In the genomic region with DNA sequence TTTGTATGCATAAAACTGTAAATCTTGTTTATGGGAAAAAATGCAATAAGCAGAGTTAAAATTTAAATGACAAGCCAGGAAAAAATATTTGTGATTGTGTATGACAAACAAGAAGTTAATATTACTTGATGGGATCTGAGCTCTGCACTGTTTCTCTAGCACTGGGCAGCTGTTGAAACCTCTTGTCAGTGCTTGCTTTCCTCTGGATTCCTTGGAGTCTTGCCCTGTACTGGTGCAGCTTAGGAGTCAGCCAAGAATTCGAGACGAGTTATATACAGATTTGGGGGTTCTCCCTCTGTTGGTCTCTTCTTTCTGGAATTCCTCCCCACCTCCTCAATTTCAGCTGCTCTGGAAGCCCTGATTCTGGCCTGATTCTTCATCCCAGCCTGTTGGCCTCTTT, we compare ENCODE assay signal across 1 cellular context.
TF ChIP-seq lines count a peak whose summit lies in the region.

No MANE protein-coding gene starts in this region.

TF ChIP-seq in SK-N-SH treated with all-trans-retinoic acid at 6 μM for 48 hours, 23 proteins besides CTCF, POLR2A, EP300 and RAD21:
- TF ChIP-seq, protein P1, sequence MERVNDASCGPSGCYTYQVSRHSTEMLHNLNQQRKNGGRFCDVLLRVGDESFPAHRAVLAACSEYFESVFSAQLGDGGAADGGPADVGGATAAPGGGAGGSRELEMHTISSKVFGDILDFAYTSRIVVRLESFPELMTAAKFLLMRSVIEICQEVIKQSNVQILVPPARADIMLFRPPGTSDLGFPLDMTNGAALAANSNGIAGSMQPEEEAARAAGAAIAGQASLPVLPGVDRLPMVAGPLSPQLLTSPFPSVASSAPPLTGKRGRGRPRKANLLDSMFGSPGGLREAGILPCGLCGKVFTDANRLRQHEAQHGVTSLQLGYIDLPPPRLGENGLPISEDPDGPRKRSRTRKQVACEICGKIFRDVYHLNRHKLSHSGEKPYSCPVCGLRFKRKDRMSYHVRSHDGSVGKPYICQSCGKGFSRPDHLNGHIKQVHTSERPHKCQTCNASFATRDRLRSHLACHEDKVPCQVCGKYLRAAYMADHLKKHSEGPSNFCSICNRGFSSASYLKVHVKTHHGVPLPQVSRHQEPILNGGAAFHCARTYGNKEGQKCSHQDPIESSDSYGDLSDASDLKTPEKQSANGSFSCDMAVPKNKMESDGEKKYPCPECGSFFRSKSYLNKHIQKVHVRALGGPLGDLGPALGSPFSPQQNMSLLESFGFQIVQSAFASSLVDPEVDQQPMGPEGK (CRISPR knock-in tag; IDR thresholded peaks at IDR 0.05; ENCODE audit: borderline replicate concordance): no peak
- TF ChIP-seq TOX (CRISPR knock-in tag; IDR thresholded peaks at IDR 0.05; ENCODE audit: borderline replicate concordance) (no peak), ZFP3 (CRISPR knock-in tag; IDR thresholded peaks at IDR 0.05) (no peak), ZC3H10 (CRISPR knock-in tag; IDR thresholded peaks at IDR 0.05) (no peak), ISL1 (CRISPR knock-in tag; IDR thresholded peaks at IDR 0.05) (no peak), OSR1 (CRISPR knock-in tag; IDR thresholded peaks at IDR 0.05) (no peak), ZFP30 (CRISPR knock-in tag; IDR thresholded peaks at IDR 0.05) (no peak), CSDC2 (CRISPR knock-in tag; IDR thresholded peaks at IDR 0.05) (no peak), PPARA (CRISPR knock-in tag; IDR thresholded peaks at IDR 0.05; ENCODE audit: borderline replicate concordance) (no peak), ARNTL (CRISPR knock-in tag; IDR thresholded peaks at IDR 0.05; ENCODE audit: borderline replicate concordance, low read depth) (no peak), ESRRG (CRISPR knock-in tag; IDR thresholded peaks at IDR 0.05) (no peak), BACH2 (CRISPR knock-in tag; IDR thresholded peaks at IDR 0.05; ENCODE audit: borderline replicate concordance) (no peak), ZNF8 (CRISPR knock-in tag; IDR thresholded peaks at IDR 0.05) (no peak)
- TF ChIP-seq, protein P2, sequence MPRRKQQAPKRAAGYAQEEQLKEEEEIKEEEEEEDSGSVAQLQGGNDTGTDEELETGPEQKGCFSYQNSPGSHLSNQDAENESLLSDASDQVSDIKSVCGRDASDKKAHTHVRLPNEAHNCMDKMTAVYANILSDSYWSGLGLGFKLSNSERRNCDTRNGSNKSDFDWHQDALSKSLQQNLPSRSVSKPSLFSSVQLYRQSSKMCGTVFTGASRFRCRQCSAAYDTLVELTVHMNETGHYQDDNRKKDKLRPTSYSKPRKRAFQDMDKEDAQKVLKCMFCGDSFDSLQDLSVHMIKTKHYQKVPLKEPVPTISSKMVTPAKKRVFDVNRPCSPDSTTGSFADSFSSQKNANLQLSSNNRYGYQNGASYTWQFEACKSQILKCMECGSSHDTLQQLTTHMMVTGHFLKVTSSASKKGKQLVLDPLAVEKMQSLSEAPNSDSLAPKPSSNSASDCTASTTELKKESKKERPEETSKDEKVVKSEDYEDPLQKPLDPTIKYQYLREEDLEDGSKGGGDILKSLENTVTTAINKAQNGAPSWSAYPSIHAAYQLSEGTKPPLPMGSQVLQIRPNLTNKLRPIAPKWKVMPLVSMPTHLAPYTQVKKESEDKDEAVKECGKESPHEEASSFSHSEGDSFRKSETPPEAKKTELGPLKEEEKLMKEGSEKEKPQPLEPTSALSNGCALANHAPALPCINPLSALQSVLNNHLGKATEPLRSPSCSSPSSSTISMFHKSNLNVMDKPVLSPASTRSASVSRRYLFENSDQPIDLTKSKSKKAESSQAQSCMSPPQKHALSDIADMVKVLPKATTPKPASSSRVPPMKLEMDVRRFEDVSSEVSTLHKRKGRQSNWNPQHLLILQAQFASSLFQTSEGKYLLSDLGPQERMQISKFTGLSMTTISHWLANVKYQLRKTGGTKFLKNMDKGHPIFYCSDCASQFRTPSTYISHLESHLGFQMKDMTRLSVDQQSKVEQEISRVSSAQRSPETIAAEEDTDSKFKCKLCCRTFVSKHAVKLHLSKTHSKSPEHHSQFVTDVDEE (CRISPR knock-in tag; IDR thresholded peaks at IDR 0.05): no peak
- TF ChIP-seq, protein P3, sequence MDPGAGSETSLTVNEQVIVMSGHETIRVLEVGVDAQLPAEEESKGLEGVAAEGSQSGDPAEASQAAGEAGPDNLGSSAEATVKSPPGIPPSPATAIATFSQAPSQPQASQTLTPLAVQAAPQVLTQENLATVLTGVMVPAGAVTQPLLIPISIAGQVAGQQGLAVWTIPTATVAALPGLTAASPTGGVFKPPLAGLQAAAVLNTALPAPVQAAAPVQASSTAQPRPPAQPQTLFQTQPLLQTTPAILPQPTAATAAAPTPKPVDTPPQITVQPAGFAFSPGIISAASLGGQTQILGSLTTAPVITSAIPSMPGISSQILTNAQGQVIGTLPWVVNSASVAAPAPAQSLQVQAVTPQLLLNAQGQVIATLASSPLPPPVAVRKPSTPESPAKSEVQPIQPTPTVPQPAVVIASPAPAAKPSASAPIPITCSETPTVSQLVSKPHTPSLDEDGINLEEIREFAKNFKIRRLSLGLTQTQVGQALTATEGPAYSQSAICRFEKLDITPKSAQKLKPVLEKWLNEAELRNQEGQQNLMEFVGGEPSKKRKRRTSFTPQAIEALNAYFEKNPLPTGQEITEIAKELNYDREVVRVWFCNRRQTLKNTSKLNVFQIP (CRISPR knock-in tag; IDR thresholded peaks at IDR 0.05; ENCODE audit: borderline replicate concordance, low read depth): no peak
- TF ChIP-seq, protein P4, sequence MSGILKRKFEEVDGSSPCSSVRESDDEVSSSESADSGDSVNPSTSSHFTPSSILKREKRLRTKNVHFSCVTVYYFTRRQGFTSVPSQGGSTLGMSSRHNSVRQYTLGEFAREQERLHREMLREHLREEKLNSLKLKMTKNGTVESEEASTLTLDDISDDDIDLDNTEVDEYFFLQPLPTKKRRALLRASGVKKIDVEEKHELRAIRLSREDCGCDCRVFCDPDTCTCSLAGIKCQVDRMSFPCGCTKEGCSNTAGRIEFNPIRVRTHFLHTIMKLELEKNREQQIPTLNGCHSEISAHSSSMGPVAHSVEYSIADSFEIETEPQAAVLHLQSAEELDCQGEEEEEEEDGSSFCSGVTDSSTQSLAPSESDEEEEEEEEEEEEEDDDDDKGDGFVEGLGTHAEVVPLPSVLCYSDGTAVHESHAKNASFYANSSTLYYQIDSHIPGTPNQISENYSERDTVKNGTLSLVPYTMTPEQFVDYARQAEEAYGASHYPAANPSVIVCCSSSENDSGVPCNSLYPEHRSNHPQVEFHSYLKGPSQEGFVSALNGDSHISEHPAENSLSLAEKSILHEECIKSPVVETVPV (CRISPR knock-in tag; IDR thresholded peaks at IDR 0.05): no peak
TF ChIP-seq in SK-N-SH treated with all-trans-retinoic acid at 6 μM for 48 hours: peak in this region for 0.
